27 cellular contexts compared by ENCODE assay signal in genomic region chr14:68873379-68873778, GRCh38.
DNase-seq lines count a peak whose midpoint lies in the region; ATAC-seq and TF ChIP-seq lines count a peak whose summit lies in the region.
"Had no signal": no experiment of that assay in that cellular context is flagged by ENCODE, and none has a peak within 500 bp of the region (broad histone marks: within the 10 kb centered on the region; RNA-seq: fewer than 3 reads in every experiment).

No MANE protein-coding gene starts in this region.

- H3K4me3 ChIP-seq in breast epithelium: no peak overlapping the region
- H3K4me3 ChIP-seq: lower lobe of right lung, right atrium auricular region, uterus had no signal

- intact Hi-C loops in MCF 10A (cut with micrococcal nuclease) (no loop called here), breast epithelium (cut with DNase I; ENCODE audit: low total_unique reads) (no loop called here)

- H3K36me3 Mint-ChIP-seq in MCF 10A (ENCODE audit: insufficient read depth, unreplicated experiment) (peaks cover 98% of the 10 kb centered on the region), endothelial cell (ENCODE audit: low read depth, unreplicated experiment) (peaks cover 44% of the 10 kb centered on the region), nephron progenitor cell (ENCODE audit: low read depth) (peaks cover 53% of the 10 kb centered on the region)

- peak; percentile 66 for DNase-seq in MCF 10A (ENCODE audit: unreplicated experiment)
- DNase-seq in breast epithelium (ENCODE audit: low spot score in 2 of 2): no peak
- DNase-seq in NCI-H2171 treated with DMSO at 0.1 percent for 48 hours (lab: John Stamatoyannopoulos, UW): peak; percentile 99
- DNase-seq in endothelial cell (ENCODE audit: low spot score): no peak
- DNase-seq in stimulated activated CD4-positive, alpha-beta T cell treated with anti-CD3 and anti-CD28 coated beads, Interleukin-15, amount 100 ng/mL, for 24 hours: no peak
- DNase-seq in nephron progenitor cell: no peak
- no peak for DNase-seq in H4 (ENCODE audit: low spot score)
- DNase-seq: ACHN; activated CD4-positive, alpha-beta T cell treated with anti-CD3 and anti-CD28 coated beads, Interleukin-2, amount 10 ng/mL, durations not matched to agents 24 days and 14 days; GF-D8; IMR-90; kidney; lower lobe of right lung; NCI-H1436 treated with DMSO at 0.1 percent for 48 hours; NCI-H510A treated with DMSO at 0.1 percent for 48 hours; occipital lobe; OCI-M1; SHP77 treated with DMSO at 0.1 percent for 48 hours; stimulated activated CD4-positive, alpha-beta T cell treated with anti-CD3 and anti-CD28 coated beads, Interleukin-12 subunit alpha, Interleukin-12 subunit beta, amount 100 ng/mL, for 4 hours; stimulated activated CD8-positive, alpha-beta memory T cell treated with anti-CD3 and anti-CD28 coated beads, Interleukin-4, amount 100 ng/mL, for 48 hours; substantia nigra; uterus had no signal

- no peak overlapping the region for H3K27ac ChIP-seq in breast epithelium
- H3K27ac ChIP-seq: C4-2B, lower lobe of right lung, right atrium auricular region, uterus had no signal

- H3K9me3 Mint-ChIP-seq in MCF 10A (ENCODE audit: unreplicated experiment) (no peaks in the 10 kb centered on the region), endothelial cell (ENCODE audit: unreplicated experiment) (no peaks in the 10 kb centered on the region), nephron progenitor cell (no peaks in the 10 kb centered on the region)
- H3K9me3 Mint-ChIP-seq: activated CD4-positive, alpha-beta T cell treated with anti-CD3 and anti-CD28 coated beads, Interleukin-2, amount 10 ng/mL, durations not matched to agents 24 days and 14 days; dendritic cell treated with granulocyte-macrophage colony-stimulating factor and Interleukin-4, amounts not matched to agents 40 ng/mL and 50 ng/mL, for 4 days; T-helper 1 cell treated with Interleukin-12 subunit alpha and Interleukin-12 subunit beta and Interleukin-4 antibody, amounts not matched to agents 30 μg/mL and 1 μg/mL, for 36 hours had no signal

- POLR2A ChIA-PET in MCF 10A (lab: Yijun Ruan, JAX): interaction anchor here (1.0 kb wide), 1 partner anchor 31 kb away, joined by 3 read pairs; no protein-coding TSS in a partner anchor

- no TSS peak for BruUV-seq in MCF 10A (replicated peaks; lab: Mats Ljungman, UMichigan)

- H3K27me3 Mint-ChIP-seq in MCF 10A (ENCODE audit: insufficient read depth, unreplicated experiment): no peaks in the 10 kb centered on the region
- peaks cover 1% of the 10 kb centered on the region for H3K27me3 Mint-ChIP-seq in endothelial cell (ENCODE audit: unreplicated experiment)
- no peaks in the 10 kb centered on the region for H3K27me3 Mint-ChIP-seq in nephron progenitor cell (ENCODE audit: low read depth, poor library complexity)
- H3K27me3 Mint-ChIP-seq: activated CD4-positive, alpha-beta T cell treated with anti-CD3 and anti-CD28 coated beads, Interleukin-2, amount 10 ng/mL, durations not matched to agents 24 days and 14 days; dendritic cell treated with granulocyte-macrophage colony-stimulating factor and Interleukin-4, amounts not matched to agents 40 ng/mL and 50 ng/mL, for 4 days had no signal

- CTCF ChIA-PET in MCF 10A (lab: Yijun Ruan, JAX): interaction anchor here (1.0 to 3.4 kb wide), 6 partner anchors 10 to 256 kb away, joined by 3 to 14 read pairs (median 6); no protein-coding TSS in a partner anchor

- no peak overlapping the region for H3K4me3 Mint-ChIP-seq in MCF 10A (ENCODE audit: unreplicated experiment)
- no peak overlapping the region for H3K4me3 Mint-ChIP-seq in endothelial cell (ENCODE audit: unreplicated experiment)
- H3K4me3 Mint-ChIP-seq in nephron progenitor cell: no peak overlapping the region
- H3K4me3 Mint-ChIP-seq: activated CD4-positive, alpha-beta T cell treated with anti-CD3 and anti-CD28 coated beads, Interleukin-2, amount 10 ng/mL, durations not matched to agents 24 days and 14 days; dendritic cell treated with granulocyte-macrophage colony-stimulating factor and Interleukin-4, amounts not matched to agents 40 ng/mL and 50 ng/mL, for 4 days; T-helper 1 cell treated with Interleukin-12 subunit alpha and Interleukin-12 subunit beta and Interleukin-4 antibody, amounts not matched to agents 30 μg/mL and 1 μg/mL, for 36 hours had no signal

- no peak for TF ChIP-seq POLR2A in breast epithelium (IDR thresholded peaks at IDR 0.05)

- H3K27me3 ChIP-seq in breast epithelium: no peaks in the 10 kb centered on the region
- H3K27me3 ChIP-seq: right atrium auricular region, uterus had no signal

- peaks cover 7% of the 10 kb centered on the region for H3K36me3 ChIP-seq in breast epithelium
- H3K36me3 ChIP-seq: uterus had no signal

- no peak for ATAC-seq in GM18519 (IDR thresholded peaks at IDR 0.05; ENCODE audit: low FRiP score, unreplicated experiment)
- ATAC-seq: lower lobe of right lung had no signal

- peaks cover 14% of the 10 kb centered on the region for H3K4me1 Mint-ChIP-seq in MCF 10A (ENCODE audit: insufficient read depth, unreplicated experiment)
- peaks cover 1% of the 10 kb centered on the region for H3K4me1 Mint-ChIP-seq in endothelial cell (ENCODE audit: unreplicated experiment)
- peaks cover 1% of the 10 kb centered on the region for H3K4me1 Mint-ChIP-seq in nephron progenitor cell
- H3K4me1 Mint-ChIP-seq: activated CD4-positive, alpha-beta T cell treated with anti-CD3 and anti-CD28 coated beads, Interleukin-2, amount 10 ng/mL, durations not matched to agents 24 days and 14 days had no signal

- no peaks in the 10 kb centered on the region for H3K9me3 ChIP-seq in breast epithelium
- H3K9me3 ChIP-seq: lower lobe of right lung, right atrium auricular region, uterus had no signal

- H3K27ac Mint-ChIP-seq in MCF 10A (ENCODE audit: low read depth, unreplicated experiment) (no peak overlapping the region), endothelial cell (ENCODE audit: unreplicated experiment) (peak overlapping the region; percentile 1), nephron progenitor cell (no peak overlapping the region)
- H3K27ac Mint-ChIP-seq: activated CD4-positive, alpha-beta T cell treated with anti-CD3 and anti-CD28 coated beads, Interleukin-2, amount 10 ng/mL, durations not matched to agents 24 days and 14 days; dendritic cell treated with granulocyte-macrophage colony-stimulating factor and Interleukin-4, amounts not matched to agents 40 ng/mL and 50 ng/mL, for 4 days; T-helper 1 cell treated with Interleukin-12 subunit alpha and Interleukin-12 subunit beta and Interleukin-4 antibody, amounts not matched to agents 30 μg/mL and 1 μg/mL, for 36 hours had no signal

- TF ChIP-seq CTCF in MCF 10A (IDR thresholded peaks at IDR 0.05; ENCODE audit: unreplicated experiment) (no peak), breast epithelium (IDR thresholded peaks at IDR 0.05) (no peak), endothelial cell (IDR thresholded peaks at IDR 0.05; ENCODE audit: unreplicated experiment) (no peak), nephron progenitor cell (IDR thresholded peaks at IDR 0.05) (no peak)

- no peaks in the 10 kb centered on the region for H3K4me1 ChIP-seq in breast epithelium
- H3K4me1 ChIP-seq: lower lobe of right lung, right atrium auricular region, uterus had no signal

Comparison
In these comparisons a context has a peak if more than half of its experiments do, and no peak if none do; other contexts are left out.
1. DNase-seq: peak in MCF 10A (single experiment) and NCI-H2171 treated with DMSO at 0.1 percent for 48 hours (single experiment); none in breast epithelium (0 of 2), endothelial cell (single experiment), stimulated activated CD4-positive, alpha-beta T cell treated with anti-CD3 and anti-CD28 coated beads, Interleukin-15, amount 100 ng/mL, for 24 hours (single experiment), nephron progenitor cell (single experiment) and H4 (single experiment).